In genomic region chr2:36626756-36627155, GRCh38 we compare ENCODE assay signal across 37 cellular contexts.
"Had no signal": no experiment of that assay in that cellular context is flagged by ENCODE, and none has a peak within 500 bp of the region (broad histone marks: within the 10 kb centered on the region; RNA-seq: fewer than 3 reads in every experiment).

No MANE protein-coding gene starts in this region.

- H3K27ac Mint-ChIP-seq: activated B cell treated with CpG ODN at 0.5 μM for 24 hours; activated CD4-positive, alpha-beta memory T cell treated with anti-CD3 and anti-CD28 coated beads for 36 hours; activated CD4-positive, alpha-beta T cell treated with anti-CD3 and anti-CD28 coated beads, Interleukin-2, amount 10 ng/mL, durations not matched to agents 24 days and 14 days; activated CD8-positive, alpha-beta T cell treated with anti-CD3 and anti-CD28 coated beads for 36 hours; activated naive CD4-positive, alpha-beta T cell treated with anti-CD3 and anti-CD28 coated beads for 36 hours; activated naive CD4-positive, alpha-beta T cell treated with anti-CD3 and anti-CD28 coated beads, Interleukin-2, amount 50 U/mL, for 72 hours; activated naive CD8-positive, alpha-beta T cell treated with anti-CD3 and anti-CD28 coated beads for 36 hours; activated T-helper 2 cell treated with anti-CD3 and anti-CD28 coated beads, Interferon-gamma antibody, Interleukin-2, Interleukin-4, amounts not matched to agents 10 μg/mL and 5 μg/mL and 100 μg/mL, durations not matched to agents 14 hours and 24 hours and 36 hours; brain; T-helper 1 cell treated with Interleukin-12 subunit alpha and Interleukin-12 subunit beta and Interleukin-4 antibody, amounts not matched to agents 30 μg/mL and 1 μg/mL, for 36 hours; T-helper 2 cell treated with Interferon-gamma antibody and Interleukin-4, amounts not matched to agents 5 μg/mL and 100 μg/mL, for 36 hours had no signal

- H3K4me1 ChIP-seq: adrenal gland, ascending aorta had no signal

- H3K4me1 Mint-ChIP-seq: activated B cell treated with CpG ODN at 0.5 μM for 24 hours; activated CD4-positive, alpha-beta T cell treated with anti-CD3 and anti-CD28 coated beads, Interleukin-2, amount 10 ng/mL, durations not matched to agents 24 days and 14 days; activated naive CD8-positive, alpha-beta T cell treated with anti-CD3 and anti-CD28 coated beads for 36 hours; brain; central memory CD8-positive, alpha-beta T cell had no signal

- H3K27me3 ChIP-seq: adrenal gland, ascending aorta, cardiac muscle cell had no signal

- H3K27me3 Mint-ChIP-seq: activated naive CD8-positive, alpha-beta T cell treated with anti-CD3 and anti-CD28 coated beads for 36 hours had no signal

- H3K36me3 ChIP-seq: adrenal gland, ascending aorta, cardiac muscle cell had no signal

- FAIRE-seq: bronchial epithelial cell, TTC549 had no signal

- H3K4me3 ChIP-seq: adrenal gland, ascending aorta, cardiac muscle cell had no signal

- H3K27ac ChIP-seq: adrenal gland, ascending aorta, cardiac muscle cell, VCaP had no signal

- H3K4me3 Mint-ChIP-seq: activated B cell treated with CpG ODN at 0.5 μM for 24 hours; activated CD4-positive, alpha-beta memory T cell treated with anti-CD3 and anti-CD28 coated beads for 36 hours; activated CD4-positive, alpha-beta T cell treated with anti-CD3 and anti-CD28 coated beads, Interleukin-2, amount 10 ng/mL, durations not matched to agents 24 days and 14 days; activated CD8-positive, alpha-beta T cell treated with anti-CD3 and anti-CD28 coated beads for 36 hours; activated naive CD4-positive, alpha-beta T cell treated with anti-CD3 and anti-CD28 coated beads for 36 hours; activated naive CD8-positive, alpha-beta T cell treated with anti-CD3 and anti-CD28 coated beads for 36 hours; brain; central memory CD8-positive, alpha-beta T cell; T-helper 1 cell treated with Interleukin-12 subunit alpha and Interleukin-12 subunit beta and Interleukin-4 antibody, amounts not matched to agents 30 μg/mL and 1 μg/mL, for 36 hours; T-helper 2 cell treated with Interferon-gamma antibody and Interleukin-4, amounts not matched to agents 5 μg/mL and 100 μg/mL, for 36 hours had no signal

- H3K36me3 Mint-ChIP-seq: activated CD4-positive, alpha-beta memory T cell treated with anti-CD3 and anti-CD28 coated beads for 36 hours; activated naive CD4-positive, alpha-beta T cell treated with anti-CD3 and anti-CD28 coated beads, Interleukin-2, amount 50 U/mL, for 72 hours; activated naive CD8-positive, alpha-beta T cell treated with anti-CD3 and anti-CD28 coated beads for 36 hours; brain had no signal

- DNase-seq: activated B cell treated with CpG ODN at 0.5 μM for 24 hours; activated CD4-positive, alpha-beta memory T cell treated with anti-CD3 and anti-CD28 coated beads for 36 hours; activated CD4-positive, alpha-beta T cell treated with anti-CD3 and anti-CD28 coated beads for 4 hours; activated CD4-positive, alpha-beta T cell treated with anti-CD3 and anti-CD28 coated beads, Interleukin-2, amount 10 ng/mL, durations not matched to agents 24 days and 14 days; activated CD4-positive, alpha-beta T cell treated with anti-CD3 and anti-CD28 coated beads, Interleukin-2, amount 50 U/mL, for 1 hour; activated CD4-positive, alpha-beta T cell treated with anti-CD3 and anti-CD28 coated beads, Interleukin-2, amount 50 U/mL, for 4 hours; activated CD4-positive, CD25-positive, alpha-beta regulatory T cell treated with anti-CD3 and anti-CD28 coated beads, Interleukin-2, amount 50 U/mL, for 72 hours; activated CD8-positive, alpha-beta memory T cell treated with anti-CD3 and anti-CD28 coated beads, Interleukin-2, amount 50 U/mL, for 4 hours; activated CD8-positive, alpha-beta T cell treated with anti-CD3 and anti-CD28 coated beads for 36 hours; activated effector memory CD4-positive, alpha-beta T cell treated with Interleukin-2 at 50 U/mL for 16 hours; activated gamma-delta T cell; activated naive CD4-positive, alpha-beta T cell treated with anti-CD3 and anti-CD28 coated beads for 36 hours; activated naive CD4-positive, alpha-beta T cell treated with anti-CD3 and anti-CD28 coated beads, Interleukin-2, amount 50 U/mL, for 16 hours; activated naive CD8-positive, alpha-beta T cell treated with anti-CD3 and anti-CD28 coated beads for 36 hours; activated T-cell treated with anti-CD3 and anti-CD28 coated beads for 4 hours; activated T-cell treated with anti-CD3 and anti-CD28 coated beads, Interleukin-2, amount 50 U/mL, for 1 hour; activated T-cell treated with anti-CD3 and anti-CD28 coated beads, Interleukin-2, amount 50 U/mL, for 48 hours; adrenal gland; amygdala; anterior cingulate cortex; caudate nucleus; cerebellar nuclear complex; SW 1271; T-helper 1 cell; T-helper 2 cell; T-helper 9 cell had no signal
